Comparison of ENCODE assay signal across 21 cellular contexts in the genomic region with DNA sequence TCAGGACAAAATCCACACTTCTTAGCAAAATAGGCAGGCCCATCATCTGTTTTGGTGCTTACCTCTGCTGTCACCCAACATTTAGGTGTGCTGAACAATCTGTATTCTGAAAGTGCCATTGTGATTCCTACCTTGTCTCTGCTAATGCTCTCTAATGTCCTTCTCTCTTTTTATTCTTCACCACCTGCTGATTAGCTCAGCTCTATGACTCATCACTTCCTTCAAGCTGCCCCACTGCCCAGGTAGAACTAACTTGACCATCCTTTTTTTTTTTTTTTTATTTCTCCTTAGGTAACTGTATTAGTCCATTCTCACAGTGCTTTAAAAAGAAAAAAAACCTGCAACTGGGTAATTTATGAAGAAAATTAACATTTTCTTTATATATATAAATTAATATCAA.
A peak's percentile ranks its signal among the peaks of the same experiment; 100 is the strongest.
DNase-seq lines count a peak whose midpoint lies in the region; ATAC-seq, FAIRE-seq and TF ChIP-seq lines count a peak whose summit lies in the region.
"Had no signal": no experiment of that assay in that cellular context is flagged by ENCODE, and none has a peak within 500 bp of the region (broad histone marks: within the 10 kb centered on the region; RNA-seq: fewer than 3 reads in every experiment).

No MANE protein-coding gene starts in this region.

- no peaks in the 10 kb centered on the region for H3K27me3 ChIP-seq in bronchial epithelial cell (ENCODE audit: control insufficient read depth, insufficient read depth, low read length)
- no peaks in the 10 kb centered on the region for H3K27me3 ChIP-seq in mesendoderm (ENCODE audit: insufficient read depth, low read length, poor library complexity)
- H3K27me3 ChIP-seq in hepatocyte = no peaks in the 10 kb centered on the region

- H4K20me1 ChIP-seq in hepatocyte (ENCODE audit: insufficient read depth, poor library complexity, severe bottlenecking) = no peaks in the 10 kb centered on the region

- no peak overlapping the region for H2BK15ac ChIP-seq in mesendoderm (replicated peaks; ENCODE audit: low read depth)

- H3K4me3 ChIP-seq in bronchial epithelial cell (ENCODE audit: low read depth, low read length) (no peak overlapping the region), mesendoderm (ENCODE audit: low read length) (no peak overlapping the region), hepatocyte (no peak overlapping the region)
- H3K4me3 ChIP-seq: GM12878 had no signal

- H3K9ac ChIP-seq in mesendoderm (ENCODE audit: low read length) = no peak overlapping the region

- DNase-seq in Caki2 (ENCODE audit: low read depth) (peak; percentile 13), HT-29 (ENCODE audit: low spot score) (peak; percentile 14), bronchial epithelial cell (ENCODE audit: low read depth) (peak; percentile 8), mesendoderm (peak; percentile 41), hepatocyte (ENCODE audit: low spot score) (no peak)
- DNase-seq: ACHN; C1 segment of cervical spinal cord; CD8-positive, alpha-beta memory T cell; GF-D8; GOT3; NCI-H1092 treated with DMSO at 0.1 percent for 48 hours; NCI-H146; NCI-H2081 treated with DMSO at 0.1 percent for 48 hours; NCI-H2227 treated with DMSO at 0.1 percent for 48 hours; NCI-H526; OCI-M1; SHP77 treated with DMSO at 0.1 percent for 48 hours had no signal

- no peak overlapping the region for H3K56ac ChIP-seq in mesendoderm (ENCODE audit: low read length)

- H3K18ac ChIP-seq in mesendoderm (ENCODE audit: low read length) = no peak overlapping the region

- no peak overlapping the region for H4K8ac ChIP-seq in mesendoderm (ENCODE audit: low read depth, low read length)

- no peaks in the 10 kb centered on the region for H3K9me3 ChIP-seq in hepatocyte (ENCODE audit: low read depth)

- H3K9me2 ChIP-seq in hepatocyte (replicated peaks; ENCODE audit: insufficient read depth) = no peaks in the 10 kb centered on the region

- H3K4me1 ChIP-seq in mesendoderm (ENCODE audit: control insufficient read depth, low read depth, low read length) = peaks cover 2% of the 10 kb centered on the region
- H3K4me1 ChIP-seq in hepatocyte (ENCODE audit: insufficient read depth) = no peaks in the 10 kb centered on the region

- H3K23ac ChIP-seq in mesendoderm (ENCODE audit: low read length) = no peak overlapping the region

- H3K4me2 ChIP-seq in mesendoderm (ENCODE audit: low read length) (no peak overlapping the region), hepatocyte (no peak overlapping the region)

- no peak for TF ChIP-seq POLR2A in GM18505 (IDR thresholded peaks at IDR 0.05; ENCODE audit: borderline replicate concordance, extremely low read depth, insufficient read depth, insufficient read length)

- H2AFZ ChIP-seq in hepatocyte = no peak overlapping the region

- TF ChIP-seq CTCF in bronchial epithelial cell (IDR thresholded peaks at IDR 0.05; ENCODE audit: insufficient read depth, low read length, severe bottlenecking) = no peak
- TF ChIP-seq CTCF in hepatocyte (IDR thresholded peaks at IDR 0.05; ENCODE audit: poor library complexity) = no peak

- H3K4ac ChIP-seq in mesendoderm (ENCODE audit: low read depth, low read length) = no peak overlapping the region

- no peak overlapping the region for H2AK5ac ChIP-seq in mesendoderm (ENCODE audit: low read length)

- H3K36me3 ChIP-seq in bronchial epithelial cell (ENCODE audit: control insufficient read depth, insufficient read depth, low read length) (no peaks in the 10 kb centered on the region), mesendoderm (ENCODE audit: control insufficient read depth, insufficient read depth, low read length) (no peaks in the 10 kb centered on the region), hepatocyte (replicated peaks; ENCODE audit: insufficient read depth, low read depth) (no peaks in the 10 kb centered on the region)

- H3K79me2 ChIP-seq in mesendoderm (ENCODE audit: control insufficient read depth, insufficient read depth, low read length) = no peaks in the 10 kb centered on the region
- H3K79me2 ChIP-seq in hepatocyte = no peaks in the 10 kb centered on the region

- H3K79me1 ChIP-seq in mesendoderm (ENCODE audit: low read length) = no peaks in the 10 kb centered on the region

- H3K27ac ChIP-seq in mesendoderm (ENCODE audit: low read depth, low read length) = no peak overlapping the region
- H3K27ac ChIP-seq in hepatocyte = no peak overlapping the region

- no peak for FAIRE-seq in bronchial epithelial cell (lab: Jason Lieb, UNC)
- FAIRE-seq: GM12878 had no signal

- H4K5ac ChIP-seq in mesendoderm (ENCODE audit: low read length) = no peak overlapping the region

- in situ Hi-C loops in Caki2 (cut with HindIII; ENCODE audit: low pct_unique_long_range_greater_than_20kb, low sequenced_read_pairs) = no loop called here

- no peak overlapping the region for H2BK120ac ChIP-seq in mesendoderm (ENCODE audit: low read depth, low read length)

- H2BK5ac ChIP-seq in mesendoderm (ENCODE audit: low read length) = no peak overlapping the region

- no peak for ATAC-seq in GM18505 (IDR thresholded peaks at IDR 0.05; ENCODE audit: unreplicated experiment)
- ATAC-seq in GM18870 (IDR thresholded peaks at IDR 0.05; ENCODE audit: unreplicated experiment) = no peak
- ATAC-seq: GM12878, SK-N-SH treated with all-trans-retinoic acid at 6 μM for 48 hours had no signal
